ENCODE assay signal across 1 cellular context in the genomic region with DNA sequence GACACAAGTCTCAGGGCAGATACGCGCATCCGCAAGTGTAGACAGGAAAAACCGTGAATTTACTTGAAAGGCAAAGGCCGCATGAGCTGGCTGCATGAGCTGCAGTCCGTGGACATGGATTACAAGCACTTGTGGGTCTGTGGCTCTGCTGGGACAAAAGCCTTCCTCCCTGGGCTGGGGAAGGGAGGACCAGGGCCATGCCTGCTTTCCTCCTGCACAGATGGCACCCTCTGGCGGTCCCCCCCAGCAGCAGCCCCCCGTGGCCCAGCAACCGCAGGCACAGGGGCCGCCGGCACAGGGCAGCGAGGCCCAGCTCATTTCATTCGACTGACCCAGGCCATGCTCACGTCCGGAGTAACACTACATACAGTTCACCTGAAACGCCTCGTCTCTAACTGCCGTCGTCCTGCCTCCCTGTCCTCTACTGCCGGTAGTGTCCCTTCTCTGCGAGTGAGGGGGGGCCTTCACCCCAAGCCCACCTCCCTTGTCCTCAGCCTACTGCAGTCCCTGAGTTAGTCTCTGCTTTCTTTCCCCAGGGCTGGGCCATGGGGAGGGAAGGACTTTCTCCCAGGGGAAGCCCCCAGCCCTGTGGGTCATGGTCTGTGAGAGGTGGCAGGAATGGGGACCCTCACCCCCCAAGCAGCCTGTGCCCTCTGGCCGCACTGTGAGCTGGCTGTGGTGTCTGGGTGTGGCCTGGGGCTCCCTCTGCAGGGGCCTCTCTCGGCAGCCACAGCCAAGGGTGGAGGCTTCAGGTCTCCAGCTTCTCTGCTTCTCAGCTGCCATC.
TF ChIP-seq lines count a peak whose summit lies in the region.

No MANE protein-coding gene starts in this region.

TF ChIP-seq in GM12878, 131 proteins besides CTCF, POLR2A, EP300 and RAD21:
- TF ChIP-seq IRF3 (IDR thresholded peaks at IDR 0.05) = no peak
- TF ChIP-seq BCL3 (IDR thresholded peaks at IDR 0.05; ENCODE audit: borderline replicate concordance, insufficient read depth, low read depth, low read length, poor library complexity, severe bottlenecking) = no peak
- no peak for TF ChIP-seq HDAC2 (IDR thresholded peaks at IDR 0.05)
- no peak for TF ChIP-seq ZBTB40 (IDR thresholded peaks at IDR 0.05; ENCODE audit: borderline replicate concordance)
- no peak for TF ChIP-seq EGR1 (IDR thresholded peaks at IDR 0.05; ENCODE audit: borderline replicate concordance in 1 of 2, low read depth in 2 of 2, low read length in 2 of 2)
- TF ChIP-seq SRF (IDR thresholded peaks at IDR 0.05; ENCODE audit: low read depth in 2 of 2, low read length in 2 of 2) = no peak
- TF ChIP-seq POLR2AphosphoS2 (IDR thresholded peaks at IDR 0.05; ENCODE audit: low read depth, low read length) = no peak
- no peak for TF ChIP-seq BRCA1 (IDR thresholded peaks at IDR 0.05; ENCODE audit: low read depth, low read length)
- TF ChIP-seq KLF5 (IDR thresholded peaks at IDR 0.05; ENCODE audit: partially characterized antibody) = no peak
- no peak for TF ChIP-seq ASH2L (IDR thresholded peaks at IDR 0.05; ENCODE audit: borderline replicate concordance, low read depth)
- no peak for TF ChIP-seq PAX5 (IDR thresholded peaks at IDR 0.05; ENCODE audit: borderline replicate concordance, low read depth, low read length)
- TF ChIP-seq, protein P1, sequence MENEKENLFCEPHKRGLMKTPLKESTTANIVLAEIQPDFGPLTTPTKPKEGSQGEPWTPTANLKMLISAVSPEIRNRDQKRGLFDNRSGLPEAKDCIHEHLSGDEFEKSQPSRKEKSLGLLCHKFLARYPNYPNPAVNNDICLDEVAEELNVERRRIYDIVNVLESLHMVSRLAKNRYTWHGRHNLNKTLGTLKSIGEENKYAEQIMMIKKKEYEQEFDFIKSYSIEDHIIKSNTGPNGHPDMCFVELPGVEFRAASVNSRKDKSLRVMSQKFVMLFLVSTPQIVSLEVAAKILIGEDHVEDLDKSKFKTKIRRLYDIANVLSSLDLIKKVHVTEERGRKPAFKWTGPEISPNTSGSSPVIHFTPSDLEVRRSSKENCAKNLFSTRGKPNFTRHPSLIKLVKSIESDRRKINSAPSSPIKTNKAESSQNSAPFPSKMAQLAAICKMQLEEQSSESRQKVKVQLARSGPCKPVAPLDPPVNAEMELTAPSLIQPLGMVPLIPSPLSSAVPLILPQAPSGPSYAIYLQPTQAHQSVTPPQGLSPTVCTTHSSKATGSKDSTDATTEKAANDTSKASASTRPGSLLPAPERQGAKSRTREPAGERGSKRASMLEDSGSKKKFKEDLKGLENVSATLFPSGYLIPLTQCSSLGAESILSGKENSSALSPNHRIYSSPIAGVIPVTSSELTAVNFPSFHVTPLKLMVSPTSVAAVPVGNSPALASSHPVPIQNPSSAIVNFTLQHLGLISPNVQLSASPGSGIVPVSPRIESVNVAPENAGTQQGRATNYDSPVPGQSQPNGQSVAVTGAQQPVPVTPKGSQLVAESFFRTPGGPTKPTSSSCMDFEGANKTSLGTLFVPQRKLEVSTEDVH (IDR thresholded peaks at IDR 0.05; ENCODE audit: low read depth, partially characterized antibody) = no peak
- TF ChIP-seq NR2F1 (conservative IDR thresholded peaks at IDR 0.05) = no peak
- TF ChIP-seq LARP7 (IDR thresholded peaks at IDR 0.05) = no peak
- TF ChIP-seq, protein P2, sequence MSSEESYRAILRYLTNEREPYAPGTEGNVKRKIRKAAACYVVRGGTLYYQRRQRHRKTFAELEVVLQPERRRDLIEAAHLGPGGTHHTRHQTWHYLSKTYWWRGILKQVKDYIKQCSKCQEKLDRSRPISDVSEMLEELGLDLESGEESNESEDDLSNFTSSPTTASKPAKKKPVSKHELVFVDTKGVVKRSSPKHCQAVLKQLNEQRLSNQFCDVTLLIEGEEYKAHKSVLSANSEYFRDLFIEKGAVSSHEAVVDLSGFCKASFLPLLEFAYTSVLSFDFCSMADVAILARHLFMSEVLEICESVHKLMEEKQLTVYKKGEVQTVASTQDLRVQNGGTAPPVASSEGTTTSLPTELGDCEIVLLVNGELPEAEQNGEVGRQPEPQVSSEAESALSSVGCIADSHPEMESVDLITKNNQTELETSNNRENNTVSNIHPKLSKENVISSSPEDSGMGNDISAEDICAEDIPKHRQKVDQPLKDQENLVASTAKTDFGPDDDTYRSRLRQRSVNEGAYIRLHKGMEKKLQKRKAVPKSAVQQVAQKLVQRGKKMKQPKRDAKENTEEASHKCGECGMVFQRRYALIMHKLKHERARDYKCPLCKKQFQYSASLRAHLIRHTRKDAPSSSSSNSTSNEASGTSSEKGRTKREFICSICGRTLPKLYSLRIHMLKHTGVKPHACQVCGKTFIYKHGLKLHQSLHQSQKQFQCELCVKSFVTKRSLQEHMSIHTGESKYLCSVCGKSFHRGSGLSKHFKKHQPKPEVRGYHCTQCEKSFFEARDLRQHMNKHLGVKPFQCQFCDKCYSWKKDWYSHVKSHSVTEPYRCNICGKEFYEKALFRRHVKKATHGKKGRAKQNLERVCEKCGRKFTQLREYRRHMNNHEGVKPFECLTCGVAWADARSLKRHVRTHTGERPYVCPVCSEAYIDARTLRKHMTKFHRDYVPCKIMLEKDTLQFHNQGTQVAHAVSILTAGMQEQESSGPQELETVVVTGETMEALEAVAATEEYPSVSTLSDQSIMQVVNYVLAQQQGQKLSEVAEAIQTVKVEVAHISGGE (CRISPR knock-in tag; IDR thresholded peaks at IDR 0.05) = no peak
- TF ChIP-seq CUX1 (IDR thresholded peaks at IDR 0.05; ENCODE audit: insufficient replicate concordance, low read depth, low read length) = no peak
- TF ChIP-seq NFIC (IDR thresholded peaks at IDR 0.05; ENCODE audit: low read depth, low read length) = no peak
- TF ChIP-seq STAT1 (conservative IDR thresholded peaks at IDR 0.05) = no peak
- no peak for TF ChIP-seq SMAD1 (IDR thresholded peaks at IDR 0.05; ENCODE audit: low read depth, partially characterized antibody)
